Comparison of ENCODE assay signal across 2 cellular contexts in genomic region chr10:118723467-118723866, GRCh38.
TF ChIP-seq lines count a peak whose summit lies in the region.

No MANE protein-coding gene starts in this region.

TF ChIP-seq in IMR-90, 13 proteins besides CTCF, POLR2A, EP300 and RAD21:
- TF ChIP-seq FOS (IDR thresholded peaks at IDR 0.05; ENCODE audit: low read depth, low read length): no peak
- TF ChIP-seq CEBPB (IDR thresholded peaks at IDR 0.05; ENCODE audit: low read depth, low read length): peak; percentile 30; the same call in 1 of the 2 replicates

TF ChIP-seq in endothelial cell of umbilical vein, 7 proteins besides CTCF, POLR2A, EP300 and RAD21:
- peak; percentile 67 for TF ChIP-seq FOS (IDR thresholded peaks at IDR 0.05; ENCODE audit: borderline replicate concordance, insufficient read depth, low read length)
- TF ChIP-seq GATA2 (IDR thresholded peaks at IDR 0.05; ENCODE audit: insufficient read depth, insufficient read length, low read depth, low read length): peak; percentile 46
- TF ChIP-seq POLR2AphosphoS5 (IDR thresholded peaks at IDR 0.05; ENCODE audit: insufficient read depth, low read depth, low read length): no peak
- no peak for TF ChIP-seq EZH2 (IDR thresholded peaks at IDR 0.05; ENCODE audit: borderline replicate concordance, low read depth, low read length, severe bottlenecking)
- peak; percentile 32 for TF ChIP-seq JUN (IDR thresholded peaks at IDR 0.05; ENCODE audit: borderline replicate concordance, insufficient read depth, insufficient read length, low read depth)
- TF ChIP-seq MAX (IDR thresholded peaks at IDR 0.05; ENCODE audit: insufficient read depth, insufficient read length): no peak
- no peak for TF ChIP-seq MYC (IDR thresholded peaks at IDR 0.05; ENCODE audit: low read depth, low read length)
